Comparison of ENCODE assay signal across 1 cellular context in the genomic region with DNA sequence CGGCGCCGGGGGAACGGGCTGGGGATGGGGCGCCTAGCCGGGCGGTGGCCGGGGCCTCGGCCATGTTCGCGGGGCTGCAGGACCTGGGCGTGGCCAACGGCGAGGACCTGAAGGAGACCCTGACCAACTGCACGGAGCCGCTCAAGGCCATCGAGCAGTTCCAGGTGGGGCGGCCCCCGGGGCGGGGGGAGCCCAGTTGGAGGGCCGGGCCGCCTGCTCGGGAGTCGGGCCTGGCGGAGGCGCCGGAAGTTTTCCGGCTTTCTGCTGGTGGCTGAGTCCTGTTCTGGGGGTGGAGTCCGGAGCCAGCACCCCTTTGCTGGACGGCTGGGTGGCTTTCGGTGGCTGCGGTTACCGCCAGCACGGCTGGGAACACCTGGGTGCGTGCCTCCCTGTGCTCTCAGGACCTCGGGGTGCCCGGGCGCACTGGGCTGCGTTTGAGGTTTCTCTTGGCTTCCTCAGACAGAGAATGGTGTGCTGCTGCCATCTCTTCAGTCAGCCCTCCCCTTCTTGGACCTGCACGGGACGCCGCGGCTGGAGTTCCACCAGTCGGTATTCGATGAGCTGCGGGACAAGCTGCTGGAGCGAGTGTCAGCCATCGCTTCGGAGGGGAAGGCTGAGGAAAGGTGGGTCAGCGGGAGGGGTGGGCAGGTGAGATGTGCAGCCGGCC.
A peak's percentile ranks its signal among the peaks of the same experiment; 100 is the strongest.
TF ChIP-seq lines count a peak whose summit lies in the region.

No MANE protein-coding gene starts in this region.

TF ChIP-seq in HepG2, 621 proteins besides CTCF, POLR2A, EP300 and RAD21 (continued from another document):
- TF ChIP-seq, protein P1, sequence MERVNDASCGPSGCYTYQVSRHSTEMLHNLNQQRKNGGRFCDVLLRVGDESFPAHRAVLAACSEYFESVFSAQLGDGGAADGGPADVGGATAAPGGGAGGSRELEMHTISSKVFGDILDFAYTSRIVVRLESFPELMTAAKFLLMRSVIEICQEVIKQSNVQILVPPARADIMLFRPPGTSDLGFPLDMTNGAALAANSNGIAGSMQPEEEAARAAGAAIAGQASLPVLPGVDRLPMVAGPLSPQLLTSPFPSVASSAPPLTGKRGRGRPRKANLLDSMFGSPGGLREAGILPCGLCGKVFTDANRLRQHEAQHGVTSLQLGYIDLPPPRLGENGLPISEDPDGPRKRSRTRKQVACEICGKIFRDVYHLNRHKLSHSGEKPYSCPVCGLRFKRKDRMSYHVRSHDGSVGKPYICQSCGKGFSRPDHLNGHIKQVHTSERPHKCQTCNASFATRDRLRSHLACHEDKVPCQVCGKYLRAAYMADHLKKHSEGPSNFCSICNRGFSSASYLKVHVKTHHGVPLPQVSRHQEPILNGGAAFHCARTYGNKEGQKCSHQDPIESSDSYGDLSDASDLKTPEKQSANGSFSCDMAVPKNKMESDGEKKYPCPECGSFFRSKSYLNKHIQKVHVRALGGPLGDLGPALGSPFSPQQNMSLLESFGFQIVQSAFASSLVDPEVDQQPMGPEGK (CRISPR knock-in tag; IDR thresholded peaks at IDR 0.05) = peak; percentile 78; the same call in 1 of the 2 replicates
- 0 out of 2 replicates have a peak, but pooled peaks have one; percentile 20 for TF ChIP-seq CCDC6 (CRISPR knock-in tag; IDR thresholded peaks at IDR 0.05)
- TF ChIP-seq CEBPB (IDR thresholded peaks at IDR 0.05; ENCODE audit: borderline replicate concordance, low read depth, low read length) = no peak
- TF ChIP-seq, protein P2, sequence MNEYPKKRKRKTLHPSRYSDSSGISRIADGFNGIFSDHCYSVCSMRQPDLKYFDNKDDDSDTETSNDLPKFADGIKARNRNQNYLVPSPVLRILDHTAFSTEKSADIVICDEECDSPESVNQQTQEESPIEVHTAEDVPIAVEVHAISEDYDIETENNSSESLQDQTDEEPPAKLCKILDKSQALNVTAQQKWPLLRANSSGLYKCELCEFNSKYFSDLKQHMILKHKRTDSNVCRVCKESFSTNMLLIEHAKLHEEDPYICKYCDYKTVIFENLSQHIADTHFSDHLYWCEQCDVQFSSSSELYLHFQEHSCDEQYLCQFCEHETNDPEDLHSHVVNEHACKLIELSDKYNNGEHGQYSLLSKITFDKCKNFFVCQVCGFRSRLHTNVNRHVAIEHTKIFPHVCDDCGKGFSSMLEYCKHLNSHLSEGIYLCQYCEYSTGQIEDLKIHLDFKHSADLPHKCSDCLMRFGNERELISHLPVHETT (CRISPR knock-in tag; conservative IDR thresholded peaks at IDR 0.05) = 0 out of 2 replicates have a peak, but pooled peaks have one; percentile 22
- peak; percentile 64; the same call in 1 of the 2 replicates for TF ChIP-seq GABPB1 (CRISPR knock-in tag; IDR thresholded peaks at IDR 0.05)
- TF ChIP-seq YY1 (IDR thresholded peaks at IDR 0.05; ENCODE audit: insufficient read depth, insufficient replicate concordance, low read depth, low read length) = peak; percentile 65
- TF ChIP-seq TP53 (CRISPR knock-in tag; conservative IDR thresholded peaks at IDR 0.05) = no peak
- peak; percentile 54; the same call in 1 of the 2 replicates for TF ChIP-seq ZFY (CRISPR knock-in tag; IDR thresholded peaks at IDR 0.05)
- TF ChIP-seq, protein P3, sequence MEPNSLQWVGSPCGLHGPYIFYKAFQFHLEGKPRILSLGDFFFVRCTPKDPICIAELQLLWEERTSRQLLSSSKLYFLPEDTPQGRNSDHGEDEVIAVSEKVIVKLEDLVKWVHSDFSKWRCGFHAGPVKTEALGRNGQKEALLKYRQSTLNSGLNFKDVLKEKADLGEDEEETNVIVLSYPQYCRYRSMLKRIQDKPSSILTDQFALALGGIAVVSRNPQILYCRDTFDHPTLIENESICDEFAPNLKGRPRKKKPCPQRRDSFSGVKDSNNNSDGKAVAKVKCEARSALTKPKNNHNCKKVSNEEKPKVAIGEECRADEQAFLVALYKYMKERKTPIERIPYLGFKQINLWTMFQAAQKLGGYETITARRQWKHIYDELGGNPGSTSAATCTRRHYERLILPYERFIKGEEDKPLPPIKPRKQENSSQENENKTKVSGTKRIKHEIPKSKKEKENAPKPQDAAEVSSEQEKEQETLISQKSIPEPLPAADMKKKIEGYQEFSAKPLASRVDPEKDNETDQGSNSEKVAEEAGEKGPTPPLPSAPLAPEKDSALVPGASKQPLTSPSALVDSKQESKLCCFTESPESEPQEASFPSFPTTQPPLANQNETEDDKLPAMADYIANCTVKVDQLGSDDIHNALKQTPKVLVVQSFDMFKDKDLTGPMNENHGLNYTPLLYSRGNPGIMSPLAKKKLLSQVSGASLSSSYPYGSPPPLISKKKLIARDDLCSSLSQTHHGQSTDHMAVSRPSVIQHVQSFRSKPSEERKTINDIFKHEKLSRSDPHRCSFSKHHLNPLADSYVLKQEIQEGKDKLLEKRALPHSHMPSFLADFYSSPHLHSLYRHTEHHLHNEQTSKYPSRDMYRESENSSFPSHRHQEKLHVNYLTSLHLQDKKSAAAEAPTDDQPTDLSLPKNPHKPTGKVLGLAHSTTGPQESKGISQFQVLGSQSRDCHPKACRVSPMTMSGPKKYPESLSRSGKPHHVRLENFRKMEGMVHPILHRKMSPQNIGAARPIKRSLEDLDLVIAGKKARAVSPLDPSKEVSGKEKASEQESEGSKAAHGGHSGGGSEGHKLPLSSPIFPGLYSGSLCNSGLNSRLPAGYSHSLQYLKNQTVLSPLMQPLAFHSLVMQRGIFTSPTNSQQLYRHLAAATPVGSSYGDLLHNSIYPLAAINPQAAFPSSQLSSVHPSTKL (CRISPR knock-in tag; IDR thresholded peaks at IDR 0.05) = peak; percentile 15; the same call in 1 of the 2 replicates
- 0 out of 2 replicates have a peak, but pooled peaks have one; percentile 24 for TF ChIP-seq ZNF607 (CRISPR knock-in tag; IDR thresholded peaks at IDR 0.05; ENCODE audit: borderline replicate concordance)
- TF ChIP-seq, protein P4, sequence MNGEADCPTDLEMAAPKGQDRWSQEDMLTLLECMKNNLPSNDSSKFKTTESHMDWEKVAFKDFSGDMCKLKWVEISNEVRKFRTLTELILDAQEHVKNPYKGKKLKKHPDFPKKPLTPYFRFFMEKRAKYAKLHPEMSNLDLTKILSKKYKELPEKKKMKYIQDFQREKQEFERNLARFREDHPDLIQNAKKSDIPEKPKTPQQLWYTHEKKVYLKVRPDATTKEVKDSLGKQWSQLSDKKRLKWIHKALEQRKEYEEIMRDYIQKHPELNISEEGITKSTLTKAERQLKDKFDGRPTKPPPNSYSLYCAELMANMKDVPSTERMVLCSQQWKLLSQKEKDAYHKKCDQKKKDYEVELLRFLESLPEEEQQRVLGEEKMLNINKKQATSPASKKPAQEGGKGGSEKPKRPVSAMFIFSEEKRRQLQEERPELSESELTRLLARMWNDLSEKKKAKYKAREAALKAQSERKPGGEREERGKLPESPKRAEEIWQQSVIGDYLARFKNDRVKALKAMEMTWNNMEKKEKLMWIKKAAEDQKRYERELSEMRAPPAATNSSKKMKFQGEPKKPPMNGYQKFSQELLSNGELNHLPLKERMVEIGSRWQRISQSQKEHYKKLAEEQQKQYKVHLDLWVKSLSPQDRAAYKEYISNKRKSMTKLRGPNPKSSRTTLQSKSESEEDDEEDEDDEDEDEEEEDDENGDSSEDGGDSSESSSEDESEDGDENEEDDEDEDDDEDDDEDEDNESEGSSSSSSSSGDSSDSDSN (CRISPR knock-in tag; IDR thresholded peaks at IDR 0.05) = peak; percentile 74; the same call in 1 of the 2 replicates
- peak; percentile 11; the same call in 1 of the 2 replicates for TF ChIP-seq RBFOX2 (IDR thresholded peaks at IDR 0.05; ENCODE audit: low read depth, low read length)
- 0 out of 2 replicates have a peak, but pooled peaks have one; percentile 17 for TF ChIP-seq KAT7 (CRISPR knock-in tag; IDR thresholded peaks at IDR 0.05; ENCODE audit: borderline replicate concordance)
- TF ChIP-seq, protein P5, sequence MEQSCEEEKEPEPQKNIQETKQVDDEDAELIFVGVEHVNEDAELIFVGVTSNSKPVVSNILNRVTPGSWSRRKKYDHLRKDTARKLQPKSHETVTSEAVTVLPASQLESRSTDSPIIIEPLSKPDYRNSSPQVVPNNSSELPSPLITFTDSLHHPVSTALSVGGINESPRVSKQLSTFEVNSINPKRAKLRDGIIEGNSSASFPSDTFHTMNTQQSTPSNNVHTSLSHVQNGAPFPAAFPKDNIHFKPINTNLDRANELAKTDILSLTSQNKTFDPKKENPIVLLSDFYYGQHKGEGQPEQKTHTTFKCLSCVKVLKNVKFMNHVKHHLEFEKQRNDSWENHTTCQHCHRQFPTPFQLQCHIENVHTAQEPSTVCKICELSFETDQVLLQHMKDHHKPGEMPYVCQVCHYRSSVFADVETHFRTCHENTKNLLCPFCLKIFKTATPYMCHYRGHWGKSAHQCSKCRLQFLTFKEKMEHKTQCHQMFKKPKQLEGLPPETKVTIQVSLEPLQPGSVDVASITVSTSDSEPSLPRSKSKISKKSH (CRISPR knock-in tag; IDR thresholded peaks at IDR 0.05; ENCODE audit: borderline replicate concordance) = 0 out of 2 replicates have a peak, but pooled peaks have one; percentile 21
- TF ChIP-seq, protein P6, sequence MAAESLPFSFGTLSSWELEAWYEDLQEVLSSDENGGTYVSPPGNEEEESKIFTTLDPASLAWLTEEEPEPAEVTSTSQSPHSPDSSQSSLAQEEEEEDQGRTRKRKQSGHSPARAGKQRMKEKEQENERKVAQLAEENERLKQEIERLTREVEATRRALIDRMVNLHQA (CRISPR knock-in tag; IDR thresholded peaks at IDR 0.05) = no peak
- TF ChIP-seq IRX3 (CRISPR knock-in tag; IDR thresholded peaks at IDR 0.05; ENCODE audit: borderline replicate concordance, low read depth) = peak; percentile 1; the same call in 1 of the 2 replicates
- TF ChIP-seq, protein P7, sequence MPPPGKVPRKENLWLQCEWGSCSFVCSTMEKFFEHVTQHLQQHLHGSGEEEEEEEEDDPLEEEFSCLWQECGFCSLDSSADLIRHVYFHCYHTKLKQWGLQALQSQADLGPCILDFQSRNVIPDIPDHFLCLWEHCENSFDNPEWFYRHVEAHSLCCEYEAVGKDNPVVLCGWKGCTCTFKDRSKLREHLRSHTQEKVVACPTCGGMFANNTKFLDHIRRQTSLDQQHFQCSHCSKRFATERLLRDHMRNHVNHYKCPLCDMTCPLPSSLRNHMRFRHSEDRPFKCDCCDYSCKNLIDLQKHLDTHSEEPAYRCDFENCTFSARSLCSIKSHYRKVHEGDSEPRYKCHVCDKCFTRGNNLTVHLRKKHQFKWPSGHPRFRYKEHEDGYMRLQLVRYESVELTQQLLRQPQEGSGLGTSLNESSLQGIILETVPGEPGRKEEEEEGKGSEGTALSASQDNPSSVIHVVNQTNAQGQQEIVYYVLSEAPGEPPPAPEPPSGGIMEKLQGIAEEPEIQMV (CRISPR knock-in tag; IDR thresholded peaks at IDR 0.05; ENCODE audit: low read depth) = peak; percentile 95
- 0 out of 2 replicates have a peak, but pooled peaks have one; percentile 18 for TF ChIP-seq ZC3H13 (CRISPR knock-in tag; IDR thresholded peaks at IDR 0.05)
- no peak for TF ChIP-seq ZNF747 (CRISPR knock-in tag; IDR thresholded peaks at IDR 0.05; ENCODE audit: borderline replicate concordance)
- TF ChIP-seq, protein P8, sequence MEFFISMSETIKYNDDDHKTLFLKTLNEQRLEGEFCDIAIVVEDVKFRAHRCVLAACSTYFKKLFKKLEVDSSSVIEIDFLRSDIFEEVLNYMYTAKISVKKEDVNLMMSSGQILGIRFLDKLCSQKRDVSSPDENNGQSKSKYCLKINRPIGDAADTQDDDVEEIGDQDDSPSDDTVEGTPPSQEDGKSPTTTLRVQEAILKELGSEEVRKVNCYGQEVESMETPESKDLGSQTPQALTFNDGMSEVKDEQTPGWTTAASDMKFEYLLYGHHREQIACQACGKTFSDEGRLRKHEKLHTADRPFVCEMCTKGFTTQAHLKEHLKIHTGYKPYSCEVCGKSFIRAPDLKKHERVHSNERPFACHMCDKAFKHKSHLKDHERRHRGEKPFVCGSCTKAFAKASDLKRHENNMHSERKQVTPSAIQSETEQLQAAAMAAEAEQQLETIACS (CRISPR knock-in tag; IDR thresholded peaks at IDR 0.05) = peak; percentile 4; the same call in 1 of the 2 replicates
- TF ChIP-seq ZNF598 (CRISPR knock-in tag; IDR thresholded peaks at IDR 0.05; ENCODE audit: borderline replicate concordance) = 0 out of 2 replicates have a peak, but pooled peaks have one; percentile 2
- TF ChIP-seq ZNF788 (CRISPR knock-in tag; IDR thresholded peaks at IDR 0.05; ENCODE audit: borderline replicate concordance) = peak; percentile 38; the same call in 1 of the 2 replicates
- TF ChIP-seq ZKSCAN8 (CRISPR knock-in tag; IDR thresholded peaks at IDR 0.05; ENCODE audit: borderline replicate concordance) = no peak
- TF ChIP-seq CBX2 (IDR thresholded peaks at IDR 0.05; ENCODE audit: low read depth, low read length) = no peak
- no peak for TF ChIP-seq CBX2 (CRISPR knock-in tag; IDR thresholded peaks at IDR 0.05; ENCODE audit: low read depth)
- TF ChIP-seq YEATS4 (CRISPR knock-in tag; IDR thresholded peaks at IDR 0.05; ENCODE audit: borderline replicate concordance) = peak; percentile 27
TF ChIP-seq in HepG2: peak in this region for 46.
